Comparison of ENCODE assay signal across 7 cellular contexts in genomic region chr1:161621181-161622000, GRCh38. TPM values are rescaled to one million over a fixed set of nuclear protein-coding genes. Genes with fewer than 3 reads are reported as not detected.
DNase-seq lines count a peak whose midpoint lies in the region; ATAC-seq and TF ChIP-seq lines count a peak whose summit lies in the region.
"Not testable (repeated sequence)": the region's sequence is repeated elsewhere in the genome, so short reads cannot be mapped to it uniquely, and the experiment has no call there.

No MANE protein-coding gene starts in this region.

- H3K36me3 Mint-ChIP-seq in activated T-helper 1 cell treated with anti-CD3 and anti-CD28 coated beads, Interleukin-12 subunit alpha, Interleukin-12 subunit beta, Interleukin-2, Interleukin-4 antibody, amounts not matched to agents 30 ng/mL and 10 ng/mL and 1 ng/mL, durations not matched to agents 14 hours and 24 hours and 36 hours (ENCODE audit: low read depth), result not testable (repeated sequence)

- peaks cover 13% of the 10 kb centered on the region for H3K27me3 Mint-ChIP-seq in activated T-helper 1 cell treated with anti-CD3 and anti-CD28 coated beads, Interleukin-12 subunit alpha, Interleukin-12 subunit beta, Interleukin-2, Interleukin-4 antibody, amounts not matched to agents 30 ng/mL and 10 ng/mL and 1 ng/mL, durations not matched to agents 14 hours and 24 hours and 36 hours (ENCODE audit: insufficient read depth)

- TF ChIP-seq CTCF in lower lobe of right lung (IDR thresholded peaks at IDR 0.05), result not testable (repeated sequence)

- ATAC-seq in GM18517 (IDR thresholded peaks at IDR 0.05; ENCODE audit: unreplicated experiment), result peak; percentile 53
- peak; percentile 43 for ATAC-seq in HG03442 (IDR thresholded peaks at IDR 0.05; ENCODE audit: unreplicated experiment)
- peak; percentile 81 to 89 for ATAC-seq in lower lobe of right lung

- H3K9me3 Mint-ChIP-seq in activated T-helper 1 cell treated with anti-CD3 and anti-CD28 coated beads, Interleukin-12 subunit alpha, Interleukin-12 subunit beta, Interleukin-2, Interleukin-4 antibody, amounts not matched to agents 30 ng/mL and 10 ng/mL and 1 ng/mL, durations not matched to agents 14 hours and 24 hours and 36 hours, result not testable (repeated sequence)

- H3K27ac Mint-ChIP-seq in activated T-helper 1 cell treated with anti-CD3 and anti-CD28 coated beads, Interleukin-12 subunit alpha, Interleukin-12 subunit beta, Interleukin-2, Interleukin-4 antibody, amounts not matched to agents 30 ng/mL and 10 ng/mL and 1 ng/mL, durations not matched to agents 14 hours and 24 hours and 36 hours, result peak overlapping the region; percentile 83

- not testable (repeated sequence) for H3K4me1 ChIP-seq in lower lobe of right lung

- intact Hi-C loops in activated T-helper 1 cell treated with anti-CD3 and anti-CD28 coated beads, Interleukin-12 subunit alpha, Interleukin-12 subunit beta, Interleukin-2, Interleukin-4 antibody, amounts not matched to agents 30 ng/mL and 10 ng/mL and 1 ng/mL, durations not matched to agents 14 hours and 24 hours and 36 hours (cut with micrococcal nuclease), result loop anchor here (2.0 kb wide), 3 partner anchors 81 to 105 kb away; no protein-coding TSS in a partner anchor
- intact Hi-C loops in lower lobe of right lung (cut with DNase I), result not testable (repeated sequence)

- peaks cover 38% of the 10 kb centered on the region for H3K4me1 Mint-ChIP-seq in activated T-helper 1 cell treated with anti-CD3 and anti-CD28 coated beads, Interleukin-12 subunit alpha, Interleukin-12 subunit beta, Interleukin-2, Interleukin-4 antibody, amounts not matched to agents 30 ng/mL and 10 ng/mL and 1 ng/mL, durations not matched to agents 14 hours and 24 hours and 36 hours (ENCODE audit: low read depth)

- H3K27me3 ChIP-seq in lower lobe of right lung (ENCODE audit: low read depth), result not testable (repeated sequence)

- H3K27ac ChIP-seq in epithelial cell of prostate (peak overlapping the region; percentile 55), lower lobe of right lung (peak overlapping the region; percentile 50)

- H3K36me3 ChIP-seq in lower lobe of right lung, result not testable (repeated sequence)

- H3K4me3 ChIP-seq in lower lobe of right lung, result peak overlapping the region; percentile 44

- DNase-seq in RPMI7951 (ENCODE audit: low read depth), result peak; percentile 70
- peak; percentile 68 for DNase-seq in activated T-helper 1 cell treated with anti-CD3 and anti-CD28 coated beads, Interleukin-12 subunit alpha, Interleukin-12 subunit beta, Interleukin-2, Interleukin-4 antibody, amounts not matched to agents 30 ng/mL and 10 ng/mL and 1 ng/mL, durations not matched to agents 14 hours and 24 hours and 36 hours (ENCODE audit: low spot score)
- DNase-seq in epithelial cell of prostate (ENCODE audit: low read depth, low spot score), result not testable (repeated sequence)
- peak; percentile 69 for DNase-seq in lower lobe of right lung
- DNase-seq in stimulated activated CD4-positive, alpha-beta T cell treated with anti-CD3 and anti-CD28 coated beads, Interleukin-15, amount 100 ng/mL, for 1 hour (ENCODE audit: low read depth in 1 of 2, low spot score in 1 of 2), result peak; percentile 63 to 86

- H3K4me3 Mint-ChIP-seq in activated T-helper 1 cell treated with anti-CD3 and anti-CD28 coated beads, Interleukin-12 subunit alpha, Interleukin-12 subunit beta, Interleukin-2, Interleukin-4 antibody, amounts not matched to agents 30 ng/mL and 10 ng/mL and 1 ng/mL, durations not matched to agents 14 hours and 24 hours and 36 hours, result peak overlapping the region; percentile 86

- H3K9me3 ChIP-seq in lower lobe of right lung, result not testable (repeated sequence)

RNA-seq across cellular contexts. Expression of gene FCGR3B, which starts 9.6 kb away (rescaled TPM):
- total RNA-seq in RPMI7951 (2014; rRNA removed; shearing (Covaris generic)), result not detected in 2 replicates
- not detected in 2 replicates for total RNA-seq in activated T-helper 1 cell treated with anti-CD3 and anti-CD28 coated beads, Interleukin-12 subunit alpha, Interleukin-12 subunit beta, Interleukin-2, Interleukin-4 antibody, amounts not matched to agents 30 ng/mL and 10 ng/mL and 1 ng/mL, durations not matched to agents 14 hours and 24 hours and 36 hours
- total RNA-seq in lower lobe of right lung, result 50.1 TPM

RNA-seq across cellular contexts. Expression of gene FCGR2B, which starts 41.6 kb away (rescaled TPM):
- total RNA-seq in RPMI7951 (2014; rRNA removed; shearing (Covaris generic)), result under 0.01 TPM in 1 of 2 replicates, not detected in the other
- total RNA-seq in activated T-helper 1 cell treated with anti-CD3 and anti-CD28 coated beads, Interleukin-12 subunit alpha, Interleukin-12 subunit beta, Interleukin-2, Interleukin-4 antibody, amounts not matched to agents 30 ng/mL and 10 ng/mL and 1 ng/mL, durations not matched to agents 14 hours and 24 hours and 36 hours, result not detected in 2 replicates
- total RNA-seq in lower lobe of right lung, result 31.9 TPM

Comparison
In these comparisons a context has a peak if more than half of its experiments do, and no peak if none do; other contexts are left out.
1. RNA of gene FCGR3B, which starts 9.6 kb away (total RNA-seq): 50.1 TPM in lower lobe of right lung (single experiment); not detected in RPMI7951 and not detected in activated T-helper 1 cell treated with anti-CD3 and anti-CD28 coated beads, Interleukin-12 subunit alpha, Interleukin-12 subunit beta, Interleukin-2, Interleukin-4 antibody, amounts not matched to agents 30 ng/mL and 10 ng/mL and 1 ng/mL, durations not matched to agents 14 hours and 24 hours and 36 hours; every median in the first group is over 10 times any median in the second.
2. RNA of gene FCGR2B, which starts 41.6 kb away (total RNA-seq): 31.9 TPM in lower lobe of right lung (single experiment); under 0.01 TPM in RPMI7951 and not detected in activated T-helper 1 cell treated with anti-CD3 and anti-CD28 coated beads, Interleukin-12 subunit alpha, Interleukin-12 subunit beta, Interleukin-2, Interleukin-4 antibody, amounts not matched to agents 30 ng/mL and 10 ng/mL and 1 ng/mL, durations not matched to agents 14 hours and 24 hours and 36 hours; every median in the first group is over 10 times any median in the second.
3. Peak in every context shown above with its lines, with median percentiles within 50 percentile points of each other: ATAC-seq.